16 cellular contexts compared by ENCODE assay signal in the genomic region with DNA sequence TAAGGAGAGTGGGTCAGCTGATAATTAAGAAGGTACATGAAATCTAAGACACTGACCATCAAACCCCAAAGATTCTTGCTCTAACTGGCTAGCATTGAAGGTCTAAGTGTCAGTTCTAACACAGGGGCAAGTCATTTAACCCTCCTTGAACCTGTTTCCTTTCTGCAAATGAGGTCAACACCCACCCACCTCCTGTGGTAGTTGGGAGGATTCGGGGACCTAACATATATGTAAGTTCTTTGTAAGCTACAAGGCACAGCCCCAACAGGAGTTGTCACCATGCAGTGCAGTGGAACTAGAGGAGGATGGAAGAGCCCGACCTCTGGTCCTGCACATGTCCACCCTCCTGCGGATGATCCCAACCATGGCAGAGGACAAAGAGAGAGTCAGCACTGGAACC. TPM values are rescaled to one million over a fixed set of nuclear protein-coding genes. Genes with fewer than 3 reads are reported as not detected.
DNase-seq lines count a peak whose midpoint lies in the region; ATAC-seq and TF ChIP-seq lines count a peak whose summit lies in the region.
"Had no signal": no experiment of that assay in that cellular context is flagged by ENCODE, and none has a peak within 500 bp of the region (broad histone marks: within the 10 kb centered on the region; RNA-seq: fewer than 3 reads in every experiment).

No MANE protein-coding gene starts in this region.

- H3K27me3 ChIP-seq in ascending aorta, result no peaks in the 10 kb centered on the region
- H3K27me3 ChIP-seq: BLaER1 had no signal

- H3K4me1 ChIP-seq in ascending aorta (peaks cover 0 to 21% of the 10 kb centered on the region in 2 donors), OCI-LY7 (ENCODE audit: insufficient read depth, low read length, poor library complexity, severe bottlenecking) (peaks cover 33% of the 10 kb centered on the region)
- H3K4me1 ChIP-seq: HAP-1 had no signal

- no TSS peak for BruUV-seq in OCI-LY7 (replicated peaks; lab: Mats Ljungman, UMichigan)

- WGBS in lower leg skin, 2 donors, result 75 to 79% methylated on average over 3 of the region's 3 CpGs

- H3K4me3 Mint-ChIP-seq in activated CD4-positive, alpha-beta T cell treated with anti-CD3 and anti-CD28 coated beads for 36 hours, result no peak overlapping the region
- peak overlapping the region; percentile 10 for H3K4me3 Mint-ChIP-seq in neural crest cell
- H3K4me3 Mint-ChIP-seq: CD4-positive, alpha-beta T cell had no signal

- peaks cover 7% of the 10 kb centered on the region for H3K4me1 Mint-ChIP-seq in activated CD4-positive, alpha-beta T cell treated with anti-CD3 and anti-CD28 coated beads for 36 hours
- H3K4me1 Mint-ChIP-seq in neural crest cell, result peaks cover 5% of the 10 kb centered on the region

- H3K27me3 Mint-ChIP-seq in activated CD4-positive, alpha-beta T cell treated with anti-CD3 and anti-CD28 coated beads for 36 hours, result no peaks in the 10 kb centered on the region
- H3K27me3 Mint-ChIP-seq in neural crest cell (ENCODE audit: low read depth), result no peaks in the 10 kb centered on the region
- H3K27me3 Mint-ChIP-seq: CD4-positive, alpha-beta T cell had no signal

- DNase-seq in activated CD4-positive, alpha-beta T cell treated with anti-CD3 and anti-CD28 coated beads for 36 hours, result peak; percentile 22
- no peak for DNase-seq in activated CD4-positive, alpha-beta T cell treated with anti-CD3 and anti-CD28 coated beads for 1 hour
- DNase-seq in ascending aorta (ENCODE audit: low spot score in 2 of 2) (no peak), neural crest cell (ENCODE audit: low read depth, low spot score) (no peak), lower leg skin (ENCODE audit: low spot score in 2 of 2) (no peak), NCI-H1930 (lab: John Stamatoyannopoulos, UW) (no peak), OCI-LY7 (ENCODE audit: low spot score) (no peak)
- DNase-seq: 8988T; AML-193; CD4-positive, alpha-beta T cell; COR-L47; DND-41; GDM1 had no signal

- no peaks in the 10 kb centered on the region for H3K9me3 ChIP-seq in ascending aorta
- H3K9me3 ChIP-seq in OCI-LY7 (ENCODE audit: low read length), result no peaks in the 10 kb centered on the region
- H3K9me3 ChIP-seq: BLaER1, HAP-1 had no signal

- CTCF ChIA-PET in activated CD4-positive, alpha-beta T cell treated with anti-CD3 and anti-CD28 coated beads for 36 hours (lab: Charles Lee), result interaction anchor here (0.5 to 7.2 kb wide), 13 partner anchors 11 to 173 kb away, joined by 3 to 168 read pairs (median 4); a partner anchor contains a TSS
- CTCF ChIA-PET in OCI-LY7 (lab: Charles Lee; ENCODE audit: unreplicated experiment), result interaction anchor here (1.5 to 4.9 kb wide), 2 partner anchors 11 to 20 kb away, joined by 3 to 44 read pairs; a partner anchor contains a TSS

- H3K4me3 ChIP-seq in ascending aorta, result no peak overlapping the region
- no peak overlapping the region for H3K4me3 ChIP-seq in lower leg skin (ENCODE audit: low read depth, poor library complexity, severe bottlenecking)
- no peak overlapping the region for H3K4me3 ChIP-seq in OCI-LY7 (ENCODE audit: low read depth, low read length, poor library complexity, severe bottlenecking)
- H3K4me3 ChIP-seq: BLaER1, HAP-1 had no signal

- no peak overlapping the region for H3K4me2 ChIP-seq in OCI-LY7 (ENCODE audit: low read length)
- H3K4me2 ChIP-seq: BLaER1 had no signal

- H3K36me3 Mint-ChIP-seq in activated CD4-positive, alpha-beta T cell treated with anti-CD3 and anti-CD28 coated beads for 36 hours (ENCODE audit: low read depth), result peaks cover 15% of the 10 kb centered on the region
- H3K36me3 Mint-ChIP-seq in neural crest cell (ENCODE audit: low read depth), result peaks cover 19% of the 10 kb centered on the region

- H3K27ac Mint-ChIP-seq in activated CD4-positive, alpha-beta T cell treated with anti-CD3 and anti-CD28 coated beads for 36 hours, result peak overlapping the region; percentile 30
- H3K27ac Mint-ChIP-seq in neural crest cell (ENCODE audit: unreplicated experiment), result no peak overlapping the region

- no peaks in the 10 kb centered on the region for H4K20me1 ChIP-seq in OCI-LY7 (ENCODE audit: insufficient read depth, low read length)
- H4K20me1 ChIP-seq: BLaER1 had no signal

- no peaks in the 10 kb centered on the region for H3K79me2 ChIP-seq in OCI-LY7 (ENCODE audit: insufficient read depth, low read depth, low read length)

- H3K27ac ChIP-seq in 22Rv1 (peak overlapping the region; percentile 29; the same call in 1 of the 2 replicates), ascending aorta (peak overlapping the region; percentile 72 to 89), OCI-LY7 (ENCODE audit: low read depth, low read length, poor library complexity, severe bottlenecking) (no peak overlapping the region)
- H3K27ac ChIP-seq: BLaER1 had no signal

- POLR2A ChIA-PET in activated CD4-positive, alpha-beta T cell treated with anti-CD3 and anti-CD28 coated beads for 36 hours (lab: Charles Lee), result interaction anchor here (4.5 kb wide), 1 partner anchor 11 kb away, joined by 21 read pairs; a partner anchor contains a TSS
- POLR2A ChIA-PET in OCI-LY7 (lab: Charles Lee), result interaction anchor here (0.7 to 6.2 kb wide), 5 partner anchors 11 to 117 kb away, joined by 3 to 65 read pairs (median 4); a partner anchor contains a TSS

- no peak for ATAC-seq in activated CD4-positive, alpha-beta T cell treated with anti-CD3 and anti-CD28 coated beads for 36 hours

- H2AFZ ChIP-seq in OCI-LY7 (ENCODE audit: low read length), result no peak overlapping the region

- TF ChIP-seq CTCF in 22Rv1 (IDR thresholded peaks at IDR 0.05), result no peak
- TF ChIP-seq CTCF in ascending aorta (IDR thresholded peaks at IDR 0.05), result no peak
- no peak for TF ChIP-seq CTCF in neural crest cell (conservative IDR thresholded peaks at IDR 0.05)
- TF ChIP-seq CTCF in lower leg skin (IDR thresholded peaks at IDR 0.05), result no peak
- TF ChIP-seq CTCF in OCI-LY7 (conservative IDR thresholded peaks at IDR 0.05; ENCODE audit: low read length), result no peak

- H3K36me3 ChIP-seq in ascending aorta (peaks cover 26 to 52% of the 10 kb centered on the region in 2 donors), OCI-LY7 (ENCODE audit: insufficient read depth, low read length) (peaks cover 50% of the 10 kb centered on the region)

- no peak for TF ChIP-seq POLR2A in lower leg skin (IDR thresholded peaks at IDR 0.05)

- H3K9me2 ChIP-seq in OCI-LY7 (ENCODE audit: insufficient read depth, low read length), result no peaks in the 10 kb centered on the region

- intact Hi-C loops in activated CD4-positive, alpha-beta T cell treated with anti-CD3 and anti-CD28 coated beads for 36 hours (cut with DNase I, micrococcal nuclease), result loop anchor here in 1 of 2 experiments (5.0 kb wide), 2 partner anchors 44 to 64 kb away; a partner anchor contains a TSS
- intact Hi-C loops in ascending aorta (cut with DNase I) (loop anchor here (2.0 kb wide), 1 partner anchor 63 kb away; a partner anchor contains a TSS), lower leg skin (cut with DNase I; ENCODE audit: low total_unique reads) (loop anchor here (5.0 kb wide), 2 partner anchors 59 to 164 kb away; no protein-coding TSS in a partner anchor), OCI-LY7 (cut with micrococcal nuclease; ENCODE audit: unreplicated experiment) (loop anchor here (5.0 kb wide), 1 partner anchor 129 kb away; no protein-coding TSS in a partner anchor)

- H3K9me3 Mint-ChIP-seq in activated CD4-positive, alpha-beta T cell treated with anti-CD3 and anti-CD28 coated beads for 36 hours (ENCODE audit: low read depth), result no peaks in the 10 kb centered on the region
- H3K9me3 Mint-ChIP-seq in neural crest cell, result no peaks in the 10 kb centered on the region
- H3K9me3 Mint-ChIP-seq: CD4-positive, alpha-beta T cell had no signal

RNA-seq across cellular contexts. Expression of a gene that starts 2.4 kb away (rescaled TPM):
- total RNA-seq in activated CD4-positive, alpha-beta T cell treated with anti-CD3 and anti-CD28 coated beads for 36 hours, result 1 to 10 TPM; 3.7 to 4.0 TPM
- total RNA-seq in ascending aorta (not detected), neural crest cell (4.5 TPM in 2 replicates), lower leg skin (1 to 10 TPM in 3 of 4 donors, under 1 TPM in 1; 0.25 to 5.0 (median 2.5) TPM), OCI-LY7 (2022) (39.3 and 39.4 TPM in 2 replicates)
- 10.8 and 16.9 TPM in 2 replicates for total RNA-seq in OCI-LY7 (2014; rRNA removed; shearing (Covaris generic))

RNA-seq across cellular contexts. Expression of a gene that starts 11.1 kb away (rescaled TPM):
- 10 to 100 TPM; 20.0 to 22.0 TPM for total RNA-seq in activated CD4-positive, alpha-beta T cell treated with anti-CD3 and anti-CD28 coated beads for 36 hours
- total RNA-seq in ascending aorta (44.4 TPM), neural crest cell (35.1 and 38.7 TPM in 2 replicates), lower leg skin (10 to 100 TPM; 22.8 to 47.7 (median 33.0) TPM), OCI-LY7 (2022) (28.1 and 32.8 TPM in 2 replicates)
- 7.8 and 9.4 TPM in 2 replicates for total RNA-seq in OCI-LY7 (2014; rRNA removed; shearing (Covaris generic))

RNA-seq across cellular contexts. Expression of a gene that starts 23.8 kb away (rescaled TPM):
- total RNA-seq in activated CD4-positive, alpha-beta T cell treated with anti-CD3 and anti-CD28 coated beads for 36 hours, result 10 to 100 TPM; 34.2 to 42.6 TPM
- 18.9 TPM for total RNA-seq in ascending aorta
- 38.4 and 38.5 TPM in 2 replicates for total RNA-seq in neural crest cell
- total RNA-seq in lower leg skin, result 10 to 100 TPM; 25.1 to 31.3 (median 27.0) TPM
- total RNA-seq in OCI-LY7 (2014; rRNA removed; shearing (Covaris generic)), result 48.9 and 57.1 TPM in 2 replicates
- 78.8 and 80.0 TPM in 2 replicates for total RNA-seq in OCI-LY7 (2022)

RNA-seq across cellular contexts. Expression of a gene that starts 23.9 kb away (rescaled TPM):
- 10 to 100 TPM; 11.8 to 13.9 TPM for total RNA-seq in activated CD4-positive, alpha-beta T cell treated with anti-CD3 and anti-CD28 coated beads for 36 hours
- 16.5 TPM for total RNA-seq in ascending aorta
- 12.5 and 13.4 TPM in 2 replicates for total RNA-seq in neural crest cell
- total RNA-seq in lower leg skin, result 10 to 100 TPM in 2 of 4 donors, 1 to 10 TPM in 2; 7.0 to 12.8 (median 9.3) TPM
- total RNA-seq in OCI-LY7 (2014; rRNA removed; shearing (Covaris generic)), result 14.7 and 14.8 TPM in 2 replicates
- total RNA-seq in OCI-LY7 (2022), result 23.9 and 24.0 TPM in 2 replicates

RNA-seq across cellular contexts. Expression of a gene that starts 37.8 kb away (rescaled TPM):
- under 1 TPM; 0.30 to 0.55 TPM for total RNA-seq in activated CD4-positive, alpha-beta T cell treated with anti-CD3 and anti-CD28 coated beads for 36 hours
- 19.9 TPM for total RNA-seq in ascending aorta
- total RNA-seq in neural crest cell, result 0.07 and 0.11 TPM in 2 replicates
- 10 to 100 TPM; 32.2 to 68.6 (median 48.4) TPM for total RNA-seq in lower leg skin
- not detected in 2 replicates for total RNA-seq in OCI-LY7 (2014; rRNA removed; shearing (Covaris generic))
- total RNA-seq in OCI-LY7 (2022), result not detected in 2 replicates
